ENCODE assay signal across 2 cellular contexts in the genomic region with DNA sequence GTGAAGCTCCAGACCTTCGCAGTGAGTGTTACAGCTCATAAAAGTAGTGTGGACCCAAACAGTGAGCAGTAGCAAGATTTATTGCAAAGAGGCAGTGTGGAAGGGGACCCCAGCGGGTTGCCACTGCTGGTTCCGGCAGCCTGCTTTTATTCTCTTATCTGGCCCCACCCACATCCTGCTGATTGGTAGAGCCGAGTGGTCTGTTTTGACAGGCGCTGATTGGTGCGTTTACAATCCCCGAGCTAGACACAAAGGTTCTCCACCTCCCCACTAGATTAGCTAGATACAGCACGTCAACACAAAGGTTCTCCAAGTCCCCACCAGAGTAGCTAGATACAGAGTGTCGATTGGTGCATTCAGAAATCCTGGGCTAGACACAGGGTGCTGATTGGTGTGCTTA.
TF ChIP-seq lines count a peak whose summit lies in the region.

No MANE protein-coding gene starts in this region.

TF ChIP-seq in WTC11, 78 proteins besides CTCF, POLR2A, EP300 and RAD21:
- TF ChIP-seq NFYB (CRISPR knock-in tag; conservative IDR thresholded peaks at IDR 0.05; ENCODE audit: low read depth), result peak; percentile 51; the same call in 1 of the 2 replicates

TF ChIP-seq in HepG2, 621 proteins besides CTCF, POLR2A, EP300 and RAD21:
- TF ChIP-seq NFYB (CRISPR knock-in tag; IDR thresholded peaks at IDR 0.05), result peak; percentile 50
- peak; percentile 41; the same call in 1 of the 2 replicates for TF ChIP-seq NFYC (CRISPR knock-in tag; IDR thresholded peaks at IDR 0.05)
